Comparison of ENCODE assay signal across 28 cellular contexts in genomic region chrY:6948378-6948777, GRCh38. TPM values are rescaled to one million over a fixed set of nuclear protein-coding genes. Genes with fewer than 3 reads are reported as not detected.
DNase-seq lines count a peak whose midpoint lies in the region; ATAC-seq and TF ChIP-seq lines count a peak whose summit lies in the region.
"Had no signal": no experiment of that assay in that cellular context is flagged by ENCODE, and none has a peak within 500 bp of the region (broad histone marks: within the 10 kb centered on the region; RNA-seq: fewer than 3 reads in every experiment).

No MANE protein-coding gene starts in this region.

- H3K27ac ChIP-seq in 22Rv1 (peak overlapping the region; percentile 30; the same call in 1 of the 2 replicates), foreskin keratinocyte (no peak overlapping the region), lower lobe of right lung (no peak overlapping the region), upper lobe of right lung (no peak overlapping the region)
- H3K27ac ChIP-seq: BLaER1 had no signal

- ATAC-seq in foreskin keratinocyte = peak; percentile 36
- ATAC-seq in lower lobe of right lung = no peak
- no peak for ATAC-seq in upper lobe of right lung
- no peak for ATAC-seq in HG03095 (IDR thresholded peaks at IDR 0.05; ENCODE audit: unreplicated experiment)
- ATAC-seq in natural killer cell = no peak
- ATAC-seq: GM12878 had no signal

- H3K27me3 ChIP-seq in foreskin keratinocyte (no peaks in the 10 kb centered on the region), lower lobe of right lung (ENCODE audit: low read depth) (no peaks in the 10 kb centered on the region), upper lobe of right lung (no peaks in the 10 kb centered on the region)
- H3K27me3 ChIP-seq: BE2C, BLaER1 had no signal

- no peaks in the 10 kb centered on the region for H3K9me3 ChIP-seq in lower lobe of right lung
- no peaks in the 10 kb centered on the region for H3K9me3 ChIP-seq in upper lobe of right lung
- H3K9me3 ChIP-seq: BE2C, BLaER1 had no signal

- H3K4me3 ChIP-seq in lower lobe of right lung (no peak overlapping the region), upper lobe of right lung (no peak overlapping the region)
- H3K4me3 ChIP-seq: BLaER1, GM12878 had no signal

- no peak for DNase-seq in foreskin keratinocyte
- DNase-seq in lower lobe of right lung = peak; percentile 45
- peak; percentile 57 for DNase-seq in upper lobe of right lung
- DNase-seq in natural killer cell = no peak
- no peak for DNase-seq in activated CD4-positive, alpha-beta T cell treated with anti-CD3 and anti-CD28 coated beads, Interleukin-2, amount 10 ng/mL, durations not matched to agents 24 days and 14 days
- DNase-seq: 8988T; ACHN; BE2C; C1 segment of cervical spinal cord; CD4-positive, alpha-beta memory T cell; CD4-positive, CD25-positive, alpha-beta regulatory T cell; CD8-positive, alpha-beta memory T cell; DMS 273 treated with DMSO at 0.1 percent for 48 hours; DMS153; DMS53; DMS79; DND-41; EL; GDM1 had no signal

- no peak overlapping the region for H3K27ac Mint-ChIP-seq in natural killer cell
- H3K27ac Mint-ChIP-seq in activated CD4-positive, alpha-beta T cell treated with anti-CD3 and anti-CD28 coated beads, Interleukin-2, amount 10 ng/mL, durations not matched to agents 24 days and 14 days = no peak overlapping the region
- H3K27ac Mint-ChIP-seq: CD14-positive monocyte; CD4-positive, alpha-beta memory T cell; CD4-positive, CD25-positive, alpha-beta regulatory T cell; CD8-positive, alpha-beta memory T cell had no signal

- no peaks in the 10 kb centered on the region for H3K9me3 Mint-ChIP-seq in natural killer cell
- no peaks in the 10 kb centered on the region for H3K9me3 Mint-ChIP-seq in activated CD4-positive, alpha-beta T cell treated with anti-CD3 and anti-CD28 coated beads, Interleukin-2, amount 10 ng/mL, durations not matched to agents 24 days and 14 days
- H3K9me3 Mint-ChIP-seq: CD4-positive, alpha-beta memory T cell; CD4-positive, CD25-positive, alpha-beta regulatory T cell; CD8-positive, alpha-beta memory T cell had no signal

- H3K4me1 Mint-ChIP-seq in natural killer cell = no peaks in the 10 kb centered on the region
- H3K4me1 Mint-ChIP-seq in activated CD4-positive, alpha-beta T cell treated with anti-CD3 and anti-CD28 coated beads, Interleukin-2, amount 10 ng/mL, durations not matched to agents 24 days and 14 days = no peaks in the 10 kb centered on the region
- H3K4me1 Mint-ChIP-seq: CD14-positive monocyte; CD4-positive, alpha-beta memory T cell; CD4-positive, CD25-positive, alpha-beta regulatory T cell; CD8-positive, alpha-beta memory T cell had no signal

- TF ChIP-seq CTCF in 22Rv1 (IDR thresholded peaks at IDR 0.05) = no peak
- TF ChIP-seq CTCF in foreskin keratinocyte (conservative IDR thresholded peaks at IDR 0.05) = no peak
- no peak for TF ChIP-seq CTCF in lower lobe of right lung (IDR thresholded peaks at IDR 0.05)
- TF ChIP-seq CTCF in upper lobe of right lung (IDR thresholded peaks at IDR 0.05) = no peak
- no peak for TF ChIP-seq CTCF in natural killer cell (IDR thresholded peaks at IDR 0.05)

- H3K36me3 ChIP-seq in lower lobe of right lung (no peaks in the 10 kb centered on the region), upper lobe of right lung (no peaks in the 10 kb centered on the region)
- H3K36me3 ChIP-seq: BE2C, BLaER1 had no signal

- H3K4me1 ChIP-seq in foreskin keratinocyte = peaks cover 4% of the 10 kb centered on the region
- H3K4me1 ChIP-seq in lower lobe of right lung = no peaks in the 10 kb centered on the region
- no peaks in the 10 kb centered on the region for H3K4me1 ChIP-seq in upper lobe of right lung
- H3K4me1 ChIP-seq: BE2C, BLaER1 had no signal

- intact Hi-C loops in lower lobe of right lung (cut with DNase I) (no loop called here), upper lobe of right lung (cut with DNase I) (no loop called here), natural killer cell (cut with micrococcal nuclease) (no loop called here)
- intact Hi-C loops in activated CD4-positive, alpha-beta T cell treated with anti-CD3 and anti-CD28 coated beads, Interleukin-2, amount 10 ng/mL, durations not matched to agents 24 days and 14 days (cut with micrococcal nuclease) = no loop called here

- no peak overlapping the region for H3K4me3 Mint-ChIP-seq in natural killer cell
- H3K4me3 Mint-ChIP-seq in activated CD4-positive, alpha-beta T cell treated with anti-CD3 and anti-CD28 coated beads, Interleukin-2, amount 10 ng/mL, durations not matched to agents 24 days and 14 days = no peak overlapping the region
- H3K4me3 Mint-ChIP-seq: CD14-positive monocyte; CD4-positive, alpha-beta memory T cell; CD4-positive, CD25-positive, alpha-beta regulatory T cell; CD8-positive, alpha-beta memory T cell had no signal

- no peaks in the 10 kb centered on the region for H3K36me3 Mint-ChIP-seq in natural killer cell
- no peaks in the 10 kb centered on the region for H3K36me3 Mint-ChIP-seq in activated CD4-positive, alpha-beta T cell treated with anti-CD3 and anti-CD28 coated beads, Interleukin-2, amount 10 ng/mL, durations not matched to agents 24 days and 14 days (ENCODE audit: low read depth)
- H3K36me3 Mint-ChIP-seq: CD14-positive monocyte; CD4-positive, alpha-beta memory T cell; CD4-positive, CD25-positive, alpha-beta regulatory T cell; CD8-positive, alpha-beta memory T cell had no signal

- H3K27me3 Mint-ChIP-seq in natural killer cell (ENCODE audit: low read depth in 2 of 2) = peaks cover 0 to 16% of the 10 kb centered on the region in 2 donors
- peaks cover 3% of the 10 kb centered on the region for H3K27me3 Mint-ChIP-seq in activated CD4-positive, alpha-beta T cell treated with anti-CD3 and anti-CD28 coated beads, Interleukin-2, amount 10 ng/mL, durations not matched to agents 24 days and 14 days
- H3K27me3 Mint-ChIP-seq: CD4-positive, CD25-positive, alpha-beta regulatory T cell had no signal

RNA-seq across cellular contexts. Expression of gene AMELY, which starts 36.8 kb away (rescaled TPM):
- not detected in 2 replicates for total RNA-seq in foreskin keratinocyte
- not detected in 2 replicates for polyA plus RNA-seq in foreskin keratinocyte
- not detected for total RNA-seq in lower lobe of right lung
- total RNA-seq in upper lobe of right lung = not detected
- not detected for total RNA-seq in natural killer cell
- not detected in 2 replicates for total RNA-seq in activated CD4-positive, alpha-beta T cell treated with anti-CD3 and anti-CD28 coated beads, Interleukin-2, amount 10 ng/mL, durations not matched to agents 24 days and 14 days
- total RNA-seq: A673; CD4-positive, alpha-beta memory T cell; CD4-positive, CD25-positive, alpha-beta regulatory T cell; CD8-positive, alpha-beta memory T cell; Daoy; G401; GM12878 had no signal
- polyA plus RNA-seq: AG04450; CD14-positive monocyte; CD4-positive, alpha-beta memory T cell; CD4-positive, CD25-positive, alpha-beta regulatory T cell; CD8-positive, alpha-beta memory T cell; GM12878 had no signal

RNA-seq across cellular contexts. Expression of gene TBL1Y, which starts 37.9 kb away (rescaled TPM):
- 0.63 and 0.85 TPM in 2 replicates for total RNA-seq in foreskin keratinocyte
- polyA plus RNA-seq in foreskin keratinocyte = 0.26 and 0.27 TPM in 2 replicates
- 1.9 TPM for total RNA-seq in lower lobe of right lung
- 2.1 TPM for total RNA-seq in upper lobe of right lung
- total RNA-seq in natural killer cell = not detected
- not detected in 2 replicates for total RNA-seq in activated CD4-positive, alpha-beta T cell treated with anti-CD3 and anti-CD28 coated beads, Interleukin-2, amount 10 ng/mL, durations not matched to agents 24 days and 14 days
- total RNA-seq: A673; CD4-positive, alpha-beta memory T cell; CD4-positive, CD25-positive, alpha-beta regulatory T cell; CD8-positive, alpha-beta memory T cell; Daoy; G401; GM12878 had no signal
- polyA plus RNA-seq: AG04450; CD14-positive monocyte; CD4-positive, alpha-beta memory T cell; CD4-positive, CD25-positive, alpha-beta regulatory T cell; CD8-positive, alpha-beta memory T cell; GM12878 had no signal

Comparison
In these comparisons a context has a peak if more than half of its experiments do, and no peak if none do; other contexts are left out.
1. DNase-seq: peak in lower lobe of right lung (single experiment) and upper lobe of right lung (single experiment); none in foreskin keratinocyte (0 of 2), natural killer cell (single experiment) and activated CD4-positive, alpha-beta T cell treated with anti-CD3 and anti-CD28 coated beads, Interleukin-2, amount 10 ng/mL, durations not matched to agents 24 days and 14 days (single experiment).